In the genomic region with DNA sequence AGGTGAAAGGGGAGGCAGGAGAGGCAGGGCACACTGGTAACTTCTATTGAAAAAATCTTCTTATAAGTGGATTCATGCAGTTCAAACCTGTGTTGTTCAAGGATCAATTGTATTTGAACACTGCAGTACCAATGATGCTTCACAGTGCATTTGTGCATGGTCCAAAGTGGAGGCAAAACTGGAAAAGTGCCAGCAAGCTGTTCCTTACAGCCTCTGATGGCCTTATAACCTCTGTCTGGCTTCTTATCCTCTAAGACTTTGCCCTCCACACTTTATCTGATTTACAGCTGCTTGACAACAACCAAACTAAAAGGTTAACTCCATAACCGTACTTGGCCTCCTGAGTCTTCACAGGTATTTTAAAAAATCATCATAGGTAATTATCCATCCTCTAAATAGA, we compare ENCODE assay signal across 23 cellular contexts. TPM values are rescaled to one million over a fixed set of nuclear protein-coding genes. Genes with fewer than 3 reads are reported as not detected.
"Had no signal": no experiment of that assay in that cellular context is flagged by ENCODE, and none has a peak within 500 bp of the region (broad histone marks: within the 10 kb centered on the region; RNA-seq: fewer than 3 reads in every experiment).

No MANE protein-coding gene starts in this region.

- H3K9me3 ChIP-seq: SJSA1 had no signal

- H3K4me1 ChIP-seq: SJSA1 had no signal

- H3K4me2 ChIP-seq: KMS-11 had no signal

- ATAC-seq: K562 had no signal

- H3K9ac ChIP-seq: KMS-11 had no signal

- DNase-seq: Kasumi-1, MM.1S, NCI-H1092 treated with DMSO at 0.1 percent for 48 hours, NCI-H1436, NCI-H1694, NCI-H187 treated with DMSO at 0.1 percent for 48 hours, NCI-H2029 treated with DMSO at 0.1 percent for 48 hours, NCI-H2171, NCI-H226, NCI-H524, NCI-H526 treated with DMSO at 0.1 percent for 48 hours, NCI-H748 treated with DMSO at 0.1 percent for 48 hours, Right ventricle myocardium superior, RPMI8226, SIG-M5 had no signal

- H3K4me3 ChIP-seq: K562, SJSA1, SK-N-MC had no signal

- H3K27me3 ChIP-seq: SJSA1 had no signal

- FAIRE-seq: HTR-8/SVneo, K562, RCC 7860 had no signal

- H3K27ac ChIP-seq: KMS-11, SJSA1, SK-N-MC had no signal

- H3K36me3 ChIP-seq: SJSA1 had no signal

RNA-seq across cellular contexts. Expression of gene MAGEB17, which starts 40.4 kb away (rescaled TPM):
- total RNA-seq: M059J, NCI-H460, Right ventricle myocardium superior had no signal
